Comparison of ENCODE assay signal across 8 cellular contexts in genomic region chr1:6260961-6261614, GRCh38. TPM values are rescaled to one million over a fixed set of nuclear protein-coding genes. Genes with fewer than 3 reads are reported as not detected.
DNase-seq lines count a peak whose midpoint lies in the region; ATAC-seq, FAIRE-seq and TF ChIP-seq lines count a peak whose summit lies in the region.

Gene GPR153 (minus strand): TSS chr1:6261098. CDS start chr1:6254905, 6,193 bp downstream.

- no peak for FAIRE-seq in GM19239 (lab: Jason Lieb, UNC)

- H3K27ac ChIP-seq in fibroblast of lung (ENCODE audit: insufficient read depth, low read length) (no peak within 1 kb of the TSS), neuronal stem cell (replicated peaks; ENCODE audit: low read length) (peak within 1 kb of the TSS; percentile 39), upper lobe of right lung (peak within 1 kb of the TSS; percentile 70)

- H3K36me3 ChIP-seq in fibroblast of lung (ENCODE audit: control insufficient read depth, insufficient read depth, low read length) (no peaks in the 10 kb centered on the region), neuronal stem cell (replicated peaks in 1 of 2; ENCODE audit: control insufficient read depth in 2 of 2, insufficient read depth in 2 of 2, low read length in 2 of 2) (peaks cover 4 to 6% of the 10 kb centered on the region in 2 donors), upper lobe of right lung (no peaks in the 10 kb centered on the region)

- H3K79me1 ChIP-seq in neuronal stem cell (ENCODE audit: low read depth, low read length) = peaks cover 11% of the 10 kb centered on the region

- peak within 1 kb of the TSS; percentile 49 for H2BK12ac ChIP-seq in neuronal stem cell (ENCODE audit: low read length)

- H3K9ac ChIP-seq in fibroblast of lung (ENCODE audit: insufficient read depth, low read length) = peak within 1 kb of the TSS; percentile 37
- peak within 1 kb of the TSS; percentile 89 for H3K9ac ChIP-seq in neuronal stem cell (ENCODE audit: low read depth, low read length, poor library complexity)

- peak within 1 kb of the TSS; percentile 2 for H3K4ac ChIP-seq in neuronal stem cell (ENCODE audit: low read length)

- no peaks in the 10 kb centered on the region for H3K79me2 ChIP-seq in fibroblast of lung (ENCODE audit: control insufficient read depth, insufficient read depth, low read length)

- H3K9me3 ChIP-seq in fibroblast of lung (ENCODE audit: control insufficient read depth, insufficient read depth, low read depth, low read length) = no peaks in the 10 kb centered on the region
- no peaks in the 10 kb centered on the region for H3K9me3 ChIP-seq in neuronal stem cell (replicated peaks in 1 of 2; ENCODE audit: control insufficient read depth in 2 of 2, insufficient read depth in 1 of 2, low read depth in 1 of 2, low read length in 2 of 2)
- H3K9me3 ChIP-seq in upper lobe of right lung = no peaks in the 10 kb centered on the region

- no peak within 1 kb of the TSS for H2BK120ac ChIP-seq in neuronal stem cell (ENCODE audit: low read depth, low read length)

- no peak within 1 kb of the TSS for H2AFZ ChIP-seq in fibroblast of lung (ENCODE audit: low read length)
- H2AFZ ChIP-seq in neuronal stem cell (ENCODE audit: low read length) = peak within 1 kb of the TSS; percentile 92

- H3K4me1 ChIP-seq in fibroblast of lung (ENCODE audit: control insufficient read depth, extremely low read depth, insufficient read depth, low read length) (peaks cover 13% of the 10 kb centered on the region), neuronal stem cell (ENCODE audit: control insufficient read depth in 2 of 2, insufficient read depth in 1 of 2, low read depth in 1 of 2, low read length in 2 of 2) (peaks cover 10 to 28% of the 10 kb centered on the region in 2 donors), upper lobe of right lung (peaks cover 9% of the 10 kb centered on the region)

- H3K4me2 ChIP-seq in fibroblast of lung (ENCODE audit: extremely low read depth, insufficient read depth, low read length) (peak within 1 kb of the TSS; percentile 82), neuronal stem cell (ENCODE audit: insufficient read depth, low read length, poor library complexity, severe bottlenecking) (peak within 1 kb of the TSS; percentile 95)

- H3K18ac ChIP-seq in neuronal stem cell (ENCODE audit: low read length) = peak within 1 kb of the TSS; percentile 93

- H4K20me1 ChIP-seq in fibroblast of lung (ENCODE audit: control insufficient read depth, extremely low read depth, insufficient read depth, low read length) = no peaks in the 10 kb centered on the region

- peak within 1 kb of the TSS; percentile 34 to 75 (median 62) for H3K4me3 ChIP-seq in fibroblast of lung (replicated peaks in 1 of 4; ENCODE audit: control extremely low read depth in 1 of 4, insufficient read depth in 1 of 4, low read depth in 3 of 4, low read length in 4 of 4)
- H3K4me3 ChIP-seq in neuronal stem cell (ENCODE audit: low read length in 2 of 2) = peak within 1 kb of the TSS; percentile 60 to 92
- peak within 1 kb of the TSS; percentile 67 for H3K4me3 ChIP-seq in upper lobe of right lung

- no peak within 1 kb of the TSS for H4K91ac ChIP-seq in neuronal stem cell (ENCODE audit: low read depth, low read length, poor library complexity)

- peak within 1 kb of the TSS; percentile 61 for H2AK5ac ChIP-seq in neuronal stem cell (ENCODE audit: low read depth, low read length)

- intact Hi-C loops in upper lobe of right lung (cut with DNase I) = no loop called here

- peak within 1 kb of the TSS; percentile 49 for H2BK15ac ChIP-seq in neuronal stem cell (ENCODE audit: low read length)

- H3K27me3 ChIP-seq in fibroblast of lung (ENCODE audit: control insufficient read depth, insufficient read depth, low read length) = no peaks in the 10 kb centered on the region
- no peaks in the 10 kb centered on the region for H3K27me3 ChIP-seq in neuronal stem cell (ENCODE audit: control insufficient read depth in 3 of 3, insufficient read depth in 3 of 3, low read depth in 1 of 3, low read length in 3 of 3)
- peaks cover 4% of the 10 kb centered on the region for H3K27me3 ChIP-seq in upper lobe of right lung

- H4K8ac ChIP-seq in neuronal stem cell (ENCODE audit: low read depth, low read length) = no peak within 1 kb of the TSS

- H3K23ac ChIP-seq in neuronal stem cell (ENCODE audit: low read depth, low read length, poor library complexity) = peak within 1 kb of the TSS; percentile 75

- ATAC-seq in upper lobe of right lung = peak; percentile 72

- DNase-seq in GM19239 (ENCODE audit: insufficient read length, low spot score) = peak; percentile 73
- peak; percentile 45 for DNase-seq in NCI-H2171 treated with DMSO at 0.1 percent for 48 hours (lab: John Stamatoyannopoulos, UW)
- peak; percentile 42 for DNase-seq in activated T-cell treated with anti-CD3 and anti-CD28 coated beads for 4 hours
- peak; percentile 36 for DNase-seq in fibroblast of lung (ENCODE audit: low read depth in 2 of 2)
- DNase-seq in neuronal stem cell (ENCODE audit: low spot score) = no peak
- peak; percentile 77 for DNase-seq in upper lobe of right lung
- DNase-seq in NCI-H1436 treated with DMSO at 0.1 percent for 48 hours (lab: John Stamatoyannopoulos, UW) = no peak
- no peak for DNase-seq in inferior parietal cortex (ENCODE audit: extremely low spot score)

- TF ChIP-seq CTCF in fibroblast of lung (conservative IDR thresholded peaks at IDR 0.05 in 1 of 2, IDR thresholded peaks at IDR 0.05 in 1 of 2; ENCODE audit: low read depth in 1 of 2, low read length in 2 of 2) (no peak), upper lobe of right lung (IDR thresholded peaks at IDR 0.05) (no peak)

- H2BK5ac ChIP-seq in neuronal stem cell (ENCODE audit: low read length) = peak within 1 kb of the TSS; percentile 24

- H3K14ac ChIP-seq in neuronal stem cell (ENCODE audit: low read length) = peak within 1 kb of the TSS; percentile 63

- WGBS in neuronal stem cell (ENCODE audit: extremely low coverage in 2 of 2, insufficient read length in 2 of 2, insufficient replicate concordance in 1 of 2), 2 donors = no CpG with 5 or more reads among the region's 78 CpGs

RNA-seq across cellular contexts. Expression of gene GPR153, which starts in this region (rescaled TPM):
- total RNA-seq in fibroblast of lung (8.9 and 13.4 TPM in 2 replicates), upper lobe of right lung (16.9 TPM)
- 4.0 and 8.5 TPM in 2 replicates for polyA plus RNA-seq in fibroblast of lung
- polyA plus RNA-seq in fibroblast of lung (2012) = 5.6 and 13.9 TPM in 2 replicates
- polyA minus RNA-seq in fibroblast of lung (ENCODE audit: low replicate concordance) = 12.9 and 21.1 TPM in 2 replicates
- 21.7 TPM for polyA plus RNA-seq in neuronal stem cell (2013, experiment 1 of 2)
- polyA plus RNA-seq in neuronal stem cell (2013, experiment 2 of 2) = 21.5 TPM

Comparison
In these comparisons a context has a peak if more than half of its experiments do, and no peak if none do; other contexts are left out.
1. DNase-seq: peak in GM19239 (single experiment), NCI-H2171 treated with DMSO at 0.1 percent for 48 hours (single experiment), activated T-cell treated with anti-CD3 and anti-CD28 coated beads for 4 hours (single experiment), fibroblast of lung (2 of 2) and upper lobe of right lung (single experiment); none in neuronal stem cell (single experiment), NCI-H1436 treated with DMSO at 0.1 percent for 48 hours (single experiment) and inferior parietal cortex (single experiment).
2. Peak in every context shown above with its lines, with median percentiles within 50 percentile points of each other: H3K4me3 ChIP-seq.